In genomic region chr6:136695410-136695809, GRCh38 we compare ENCODE assay signal across 19 cellular contexts.
DNase-seq lines count a peak whose midpoint lies in the region; ATAC-seq, FAIRE-seq and TF ChIP-seq lines count a peak whose summit lies in the region.
"Had no signal": no experiment of that assay in that cellular context is flagged by ENCODE, and none has a peak within 500 bp of the region (broad histone marks: within the 10 kb centered on the region; RNA-seq: fewer than 3 reads in every experiment).

No MANE protein-coding gene starts in this region.

- intact Hi-C loops in pancreas (cut with DNase I) = no loop called here
- intact Hi-C loops in upper lobe of right lung (cut with DNase I) = no loop called here
- intact Hi-C loops in spleen (cut with DNase I; ENCODE audit: low total_unique reads) = no loop called here
- intact Hi-C loops in mammary epithelial cell (cut with micrococcal nuclease) = no loop called here

- ATAC-seq in pancreas (peak; percentile 59 to 71 (median 64)), upper lobe of right lung (no peak), GM19463 (IDR thresholded peaks at IDR 0.05; ENCODE audit: unreplicated experiment) (no peak)
- ATAC-seq: A549, GM12878 had no signal

- H3K36me3 ChIP-seq in SK-N-MC (ENCODE audit: insufficient read depth, low read length) = peaks cover 22% of the 10 kb centered on the region
- H3K36me3 ChIP-seq in pancreas = no peaks in the 10 kb centered on the region
- H3K36me3 ChIP-seq in upper lobe of right lung = peaks cover 20% of the 10 kb centered on the region
- peaks cover 0 to 79% (median 17%) of the 10 kb centered on the region in 6 donors for H3K36me3 ChIP-seq in spleen
- no peaks in the 10 kb centered on the region for H3K36me3 ChIP-seq in mammary epithelial cell (ENCODE audit: insufficient read depth, low read length)

- no peak overlapping the region for H2AFZ ChIP-seq in mammary epithelial cell (ENCODE audit: low read depth, low read length)

- no peaks in the 10 kb centered on the region for H3K79me2 ChIP-seq in mammary epithelial cell (ENCODE audit: insufficient read depth, low read length)

- 45 to 50% methylated on average over 2 of the region's 2 CpGs for WGBS in pancreas, 2 donors
- WGBS in spleen, 5 donors = 94 to 97% (median 96%) methylated on average over 2 of the region's 2 CpGs
- 97% methylated on average over 2 of the region's 2 CpGs for WGBS in mammary epithelial cell (ENCODE audit: low coverage, missing lambda C conversion rate)

- FAIRE-seq in endometrium (lab: Jason Lieb, UNC) (peak; percentile 26), pancreas (lab: Jason Lieb, UNC) (no peak)
- FAIRE-seq: A549, GM12878, H1, HTR-8/SVneo had no signal

- peak overlapping the region; percentile 38; the same call in 1 of the 2 replicates for H3K27ac ChIP-seq in SK-N-MC
- peak overlapping the region in 3 of 4 donors; percentile 29 to 80 (median 58) for H3K27ac ChIP-seq in pancreas
- peak overlapping the region; percentile 20 for H3K27ac ChIP-seq in upper lobe of right lung
- H3K27ac ChIP-seq in spleen = peak overlapping the region in 4 of 8 donors; percentile 22 to 61 (median 40)
- H3K27ac ChIP-seq in mammary epithelial cell (ENCODE audit: insufficient read depth, low read depth, low read length) = no peak overlapping the region
- H3K27ac ChIP-seq: 22Rv1, A549, C4-2B had no signal

- BruUV-seq in mammary epithelial cell (replicated peaks; lab: Mats Ljungman, UMichigan) = no TSS peak

- no peak overlapping the region for H3K9ac ChIP-seq in SK-N-MC (ENCODE audit: insufficient read length)
- H3K9ac ChIP-seq in mammary epithelial cell (ENCODE audit: insufficient read depth, low read length) = no peak overlapping the region

- DNase-seq in SK-N-MC (ENCODE audit: low read depth, low spot score) (no peak), pancreas (no peak), upper lobe of right lung (no peak), spleen (no peak), mammary epithelial cell (no peak)
- DNase-seq: AML-193; CD4-positive, alpha-beta memory T cell; DMS79 treated with DMSO at 0.1 percent for 48 hours; GF-D8; H9; IMR-90 had no signal

- dilution Hi-C loops in mammary epithelial cell (cut with HindIII; ENCODE audit: low sequenced_read_pairs) = no loop called here

- H3K9me3 ChIP-seq in SK-N-MC (ENCODE audit: low read depth, low read length) (no peaks in the 10 kb centered on the region), pancreas (no peaks in the 10 kb centered on the region), upper lobe of right lung (no peaks in the 10 kb centered on the region), spleen (no peaks in the 10 kb centered on the region), mammary epithelial cell (replicated peaks; ENCODE audit: insufficient read depth, low read length) (no peaks in the 10 kb centered on the region)
- H3K9me3 ChIP-seq: A549 had no signal

- no peak overlapping the region for H3K4me3 ChIP-seq in SK-N-MC
- H3K4me3 ChIP-seq in pancreas = no peak overlapping the region
- no peak overlapping the region for H3K4me3 ChIP-seq in upper lobe of right lung
- no peak overlapping the region for H3K4me3 ChIP-seq in spleen
- H3K4me3 ChIP-seq in mammary epithelial cell (replicated peaks in 1 of 3; ENCODE audit: insufficient read depth in 1 of 3, low read depth in 2 of 3, low read length in 3 of 3) = no peak overlapping the region
- H3K4me3 ChIP-seq: A549, GM12878 had no signal

- no peak for TF ChIP-seq POLR2A in spleen (IDR thresholded peaks at IDR 0.05)

- TF ChIP-seq CTCF in pancreas (IDR thresholded peaks at IDR 0.05) = no peak
- TF ChIP-seq CTCF in upper lobe of right lung (IDR thresholded peaks at IDR 0.05) = no peak
- no peak for TF ChIP-seq CTCF in spleen (IDR thresholded peaks at IDR 0.05 in 8 of 11, conservative IDR thresholded peaks at IDR 0.05 in 3 of 11)
- no peak for TF ChIP-seq CTCF in mammary epithelial cell (conservative IDR thresholded peaks at IDR 0.05 in 1 of 2, IDR thresholded peaks at IDR 0.05 in 1 of 2; ENCODE audit: extremely low read depth in 1 of 2, insufficient read depth in 1 of 2, low read depth in 1 of 2, low read length in 2 of 2)

- H3K27me3 ChIP-seq in pancreas (no peaks in the 10 kb centered on the region), upper lobe of right lung (no peaks in the 10 kb centered on the region), spleen (replicated peaks in 1 of 7) (no peaks in the 10 kb centered on the region), mammary epithelial cell (ENCODE audit: insufficient read depth, low read length) (no peaks in the 10 kb centered on the region)

- H3K4me1 ChIP-seq in pancreas (peaks cover 19 to 50% (median 31%) of the 10 kb centered on the region in 3 donors), upper lobe of right lung (no peaks in the 10 kb centered on the region), spleen (peaks cover 0 to 31% (median 11%) of the 10 kb centered on the region in 6 donors), mammary epithelial cell (ENCODE audit: insufficient read depth, low read length) (peaks cover 26% of the 10 kb centered on the region)
- H3K4me1 ChIP-seq: A549 had no signal

- no peak overlapping the region for H3K4me2 ChIP-seq in mammary epithelial cell (ENCODE audit: insufficient read depth, low read depth, low read length)
- H3K4me2 ChIP-seq: A549 had no signal

- CTCF ChIA-PET in mammary epithelial cell (lab: Charles Lee; ENCODE audit: low non-redundant PET) = no interaction called here

- no peaks in the 10 kb centered on the region for H4K20me1 ChIP-seq in mammary epithelial cell (ENCODE audit: insufficient read depth, low read length)

- in situ Hi-C loops in mammary epithelial cell (cut with MboI; ENCODE audit: low sequenced_read_pairs in 2 of 2) = no loop called here

Comparison
In these comparisons a context has a peak if more than half of its experiments do, and no peak if none do; other contexts are left out.
1. ATAC-seq: peak in pancreas (4 of 4); none in upper lobe of right lung (single experiment) and GM19463 (single experiment).